Comparison of ENCODE assay signal across 25 cellular contexts in genomic region chr18:48297139-48297538, GRCh38.
"Had no signal": no experiment of that assay in that cellular context is flagged by ENCODE, and none has a peak within 500 bp of the region (broad histone marks: within the 10 kb centered on the region; RNA-seq: fewer than 3 reads in every experiment).

No MANE protein-coding gene starts in this region.

- H3K27ac ChIP-seq: colonic mucosa, dorsolateral prefrontal cortex, hepatocyte, left lung, sigmoid colon, vagina had no signal

- H3K4me1 ChIP-seq: colonic mucosa, sigmoid colon had no signal

- H3K4me2 ChIP-seq: hepatocyte had no signal

- H3K79me2 ChIP-seq: hepatocyte had no signal

- H3K9me3 ChIP-seq: breast epithelium, colonic mucosa, esophagus muscularis mucosa, left lung, sigmoid colon, vagina had no signal

- H3K36me3 Mint-ChIP-seq: activated naive CD8-positive, alpha-beta T cell treated with anti-CD3 and anti-CD28 coated beads for 36 hours; immature natural killer cell; mesothelial cell of epicardium; naive thymus-derived CD8-positive, alpha-beta T cell; stimulated activated naive B cell treated with anti-CD40 and anti-IgM and Interleukin-4, amounts not matched to agents 10 μg/mL and 1 μg/mL and 100 μg/mL, for 72 hours had no signal

- H3K36me3 ChIP-seq: breast epithelium, colonic mucosa, esophagus muscularis mucosa, left lung, sigmoid colon, vagina had no signal

- H3K4me3 ChIP-seq: breast epithelium, colonic mucosa, dorsolateral prefrontal cortex, esophagus muscularis mucosa, hepatocyte, left lung, lung, sigmoid colon, vagina had no signal

- H3K27me3 ChIP-seq: breast epithelium, colonic mucosa, dorsolateral prefrontal cortex, esophagus muscularis mucosa, hepatocyte, left lung, sigmoid colon, vagina had no signal

- H3K27ac Mint-ChIP-seq: activated naive CD8-positive, alpha-beta T cell treated with anti-CD3 and anti-CD28 coated beads for 36 hours; effector memory CD8-positive, alpha-beta T cell; immature natural killer cell; mesothelial cell of epicardium; naive thymus-derived CD8-positive, alpha-beta T cell; stimulated activated naive B cell treated with anti-CD40 and anti-IgM and Interleukin-4, amounts not matched to agents 10 μg/mL and 1 μg/mL and 100 μg/mL, for 72 hours had no signal

- H3K9me3 Mint-ChIP-seq: activated naive CD8-positive, alpha-beta T cell treated with anti-CD3 and anti-CD28 coated beads for 36 hours; effector memory CD8-positive, alpha-beta T cell; immature natural killer cell; mesothelial cell of epicardium; naive thymus-derived CD8-positive, alpha-beta T cell; stimulated activated naive B cell treated with anti-CD40 and anti-IgM and Interleukin-4, amounts not matched to agents 10 μg/mL and 1 μg/mL and 100 μg/mL, for 72 hours had no signal

- ATAC-seq: effector memory CD8-positive, alpha-beta T cell; left lung; naive thymus-derived CD8-positive, alpha-beta T cell; stimulated activated naive B cell treated with anti-CD40 and anti-IgM and Interleukin-4, amounts not matched to agents 10 μg/mL and 1 μg/mL and 100 μg/mL, for 72 hours had no signal

- DNase-seq: activated CD4-positive, alpha-beta T cell treated with anti-CD3 and anti-CD28 coated beads for 1 hour; activated CD4-positive, alpha-beta T cell treated with anti-CD3 and anti-CD28 coated beads, Interleukin-2, amount 50 U/mL, for 1 hour; activated naive CD4-positive, alpha-beta T cell treated with Interleukin-2 at 50 U/mL for 16 hours; activated naive CD8-positive, alpha-beta T cell treated with anti-CD3 and anti-CD28 coated beads for 36 hours; activated T-cell treated with anti-CD3 and anti-CD28 coated beads, Interleukin-2, amount 50 U/mL, for 1 hour; colonic mucosa; effector memory CD8-positive, alpha-beta T cell; glutamatergic neuron; immature natural killer cell; kidney glomerular epithelial cell; left lung; naive thymus-derived CD8-positive, alpha-beta T cell; retina; sigmoid colon; stimulated activated CD4-positive, alpha-beta T cell treated with anti-CD3 and anti-CD28 coated beads, Interleukin-2, amount 100 ng/mL, for 48 hours; stimulated activated CD8-positive, alpha-beta memory T cell treated with anti-CD3 and anti-CD28 coated beads, Interleukin-4, amount 100 ng/mL, for 48 hours; stimulated activated naive B cell treated with anti-CD40 and anti-IgM and Interleukin-4, amounts not matched to agents 10 μg/mL and 1 μg/mL and 100 μg/mL, for 72 hours; trophoblast cell had no signal

- H3K27me3 Mint-ChIP-seq: activated naive CD8-positive, alpha-beta T cell treated with anti-CD3 and anti-CD28 coated beads for 36 hours had no signal

- H3K4me3 Mint-ChIP-seq: activated naive CD8-positive, alpha-beta T cell treated with anti-CD3 and anti-CD28 coated beads for 36 hours; effector memory CD8-positive, alpha-beta T cell; immature natural killer cell; mesothelial cell of epicardium; naive thymus-derived CD8-positive, alpha-beta T cell; stimulated activated naive B cell treated with anti-CD40 and anti-IgM and Interleukin-4, amounts not matched to agents 10 μg/mL and 1 μg/mL and 100 μg/mL, for 72 hours had no signal
